In genomic region chr10:117865945-117866344, GRCh38 we compare ENCODE assay signal across 21 cellular contexts.
DNase-seq lines count a peak whose midpoint lies in the region; TF ChIP-seq lines count a peak whose summit lies in the region.
"Had no signal": no experiment of that assay in that cellular context is flagged by ENCODE, and none has a peak within 500 bp of the region (broad histone marks: within the 10 kb centered on the region; RNA-seq: fewer than 3 reads in every experiment).

No MANE protein-coding gene starts in this region.

- H3K4me1 ChIP-seq in HEK293 (ENCODE audit: control insufficient read depth, insufficient read depth, low read length): no peaks in the 10 kb centered on the region; the same call in 1 of the 2 replicates
- H3K4me1 ChIP-seq: BE2C, SJCRH30 had no signal

- H3K4me3 ChIP-seq in HEK293 (ENCODE audit: low read depth, low read length): no peak overlapping the region
- H3K4me3 ChIP-seq in neural cell (ENCODE audit: low read length): peak overlapping the region; percentile 38
- H3K4me3 ChIP-seq: SJCRH30 had no signal

- H2AFZ ChIP-seq in neural cell (ENCODE audit: low read depth, low read length): no peak overlapping the region

- no peaks in the 10 kb centered on the region for H3K79me2 ChIP-seq in neural cell (replicated peaks; ENCODE audit: insufficient read depth, low read length)

- H3K36me3 ChIP-seq in HEK293 (ENCODE audit: control insufficient read depth in 2 of 2, insufficient read depth in 1 of 2, low read length in 2 of 2): no peaks in the 10 kb centered on the region
- no peaks in the 10 kb centered on the region for H3K36me3 ChIP-seq in neural cell (ENCODE audit: insufficient read depth, low read length)
- H3K36me3 ChIP-seq: BE2C, SJCRH30 had no signal

- TF ChIP-seq RAD21 in neural cell (conservative IDR thresholded peaks at IDR 0.05): no peak

- no peaks in the 10 kb centered on the region for H3K9me2 ChIP-seq in neural cell (ENCODE audit: insufficient read depth, low read length)

- no peaks in the 10 kb centered on the region for H4K20me1 ChIP-seq in neural cell (ENCODE audit: insufficient read depth)

- H3K27ac ChIP-seq in HEK293 (ENCODE audit: extremely low read depth, low read depth, low read length) (no peak overlapping the region), neural cell (ENCODE audit: low read length) (no peak overlapping the region)
- H3K27ac ChIP-seq: HL-60, SJCRH30 had no signal

- H3K27me3 ChIP-seq in neural cell (ENCODE audit: insufficient read depth, low read depth, low read length): peaks cover 9% of the 10 kb centered on the region
- H3K27me3 ChIP-seq: BE2C had no signal

- no peaks in the 10 kb centered on the region for H3K9me3 ChIP-seq in HEK293 (ENCODE audit: control insufficient read depth, insufficient read depth, low read depth, low read length)
- H3K9me3 ChIP-seq in neural cell (ENCODE audit: low read length): no peaks in the 10 kb centered on the region
- H3K9me3 ChIP-seq: BE2C, SJCRH30 had no signal

- no peak overlapping the region for H3K4me2 ChIP-seq in neural cell (ENCODE audit: low read length)

- POLR2A ChIA-PET in HEK293 (lab: Yijun Ruan, JAX): interaction anchor here (0.9 kb wide), 1 partner anchor 10 kb away, joined by 3 read pairs; no protein-coding TSS in a partner anchor

- H3K9ac ChIP-seq in neural cell (ENCODE audit: low read length): no peak overlapping the region

- no peak for TF ChIP-seq CTCF in HEK293 (tag by site-specific recombination; IDR thresholded peaks at IDR 0.05)
- no peak for TF ChIP-seq CTCF in neural cell (IDR thresholded peaks at IDR 0.05; ENCODE audit: poor library complexity, severe bottlenecking)

- no peak for TF ChIP-seq EP300 in neural cell (conservative IDR thresholded peaks at IDR 0.05; ENCODE audit: poor library complexity, severe bottlenecking)

- DNase-seq in Daoy (ENCODE audit: low read depth): peak; percentile 20
- peak; percentile 78 for DNase-seq in NCI-H69 (lab: John Stamatoyannopoulos, UW)
- DNase-seq in SKM-1 (lab: John Stamatoyannopoulos, UW; ENCODE audit: unreplicated experiment): no peak
- DNase-seq in T-helper 1 cell: no peak
- DNase-seq in 8988T: no peak
- DNase-seq: ACHN; BE2C; DMS79; GF-D8; NCI-H1092; NCI-H1417 treated with DMSO at 0.1 percent for 48 hours; NCI-H2029 treated with DMSO at 0.1 percent for 48 hours; NCI-H748 treated with DMSO at 0.1 percent for 48 hours; NK-92 treated with Interleukin-12 subunit alpha and Interleukin-12 subunit beta, amount 100 ng/mL, for 24 hours; PC-3; SJCRH30; T-helper 17 cell; T1000 had no signal

- CTCF ChIA-PET in HEK293 (lab: Yijun Ruan, JAX): interaction anchor here (1.2 kb wide), 1 partner anchor 13 kb away, joined by 3 read pairs; no protein-coding TSS in a partner anchor

- no peaks in the 10 kb centered on the region for H3F3A ChIP-seq in neural cell (ENCODE audit: insufficient read depth, low read length, poor library complexity, severe bottlenecking)

TF ChIP-seq in HEK293, 187 proteins besides CTCF, POLR2A, EP300 and RAD21 (continues in another document):
- no peak for TF ChIP-seq ZNF266 (tag by site-specific recombination; IDR thresholded peaks at IDR 0.05; ENCODE audit: low read depth)
- no peak for TF ChIP-seq PBX3 (CRISPR knock-in tag; IDR thresholded peaks at IDR 0.05)
- TF ChIP-seq GLIS2 (tag by site-specific recombination; IDR thresholded peaks at IDR 0.05): no peak
- TF ChIP-seq ZNF571 (tag by site-specific recombination; IDR thresholded peaks at IDR 0.05): no peak
- no peak for TF ChIP-seq GLI2 (tag by site-specific recombination; IDR thresholded peaks at IDR 0.05; ENCODE audit: borderline replicate concordance, low read depth)
- no peak for TF ChIP-seq ZNF23 (tag by site-specific recombination; IDR thresholded peaks at IDR 0.05; ENCODE audit: borderline replicate concordance)
- TF ChIP-seq ZNF843 (tag by site-specific recombination; IDR thresholded peaks at IDR 0.05): peak; percentile 71
- TF ChIP-seq ZNF148 (tag by site-specific recombination; IDR thresholded peaks at IDR 0.05; ENCODE audit: borderline replicate concordance): 0 out of 2 replicates have a peak, but pooled peaks have one; percentile 51

TF ChIP-seq in neural cell, 6 proteins besides CTCF, POLR2A, EP300 and RAD21:
- no peak for TF ChIP-seq TAF1 (IDR thresholded peaks at IDR 0.05; ENCODE audit: low read depth)
- peak; percentile 49 for TF ChIP-seq POLR2AphosphoS5 (IDR thresholded peaks at IDR 0.05)

Comparison
In these comparisons a context has a peak if more than half of its experiments do, and no peak if none do; other contexts are left out.
1. DNase-seq: peak in Daoy (single experiment) and NCI-H69 (single experiment); none in SKM-1 (single experiment), T-helper 1 cell (0 of 5) and 8988T (single experiment).